ENCODE assay signal across 1 cellular context in the genomic region with DNA sequence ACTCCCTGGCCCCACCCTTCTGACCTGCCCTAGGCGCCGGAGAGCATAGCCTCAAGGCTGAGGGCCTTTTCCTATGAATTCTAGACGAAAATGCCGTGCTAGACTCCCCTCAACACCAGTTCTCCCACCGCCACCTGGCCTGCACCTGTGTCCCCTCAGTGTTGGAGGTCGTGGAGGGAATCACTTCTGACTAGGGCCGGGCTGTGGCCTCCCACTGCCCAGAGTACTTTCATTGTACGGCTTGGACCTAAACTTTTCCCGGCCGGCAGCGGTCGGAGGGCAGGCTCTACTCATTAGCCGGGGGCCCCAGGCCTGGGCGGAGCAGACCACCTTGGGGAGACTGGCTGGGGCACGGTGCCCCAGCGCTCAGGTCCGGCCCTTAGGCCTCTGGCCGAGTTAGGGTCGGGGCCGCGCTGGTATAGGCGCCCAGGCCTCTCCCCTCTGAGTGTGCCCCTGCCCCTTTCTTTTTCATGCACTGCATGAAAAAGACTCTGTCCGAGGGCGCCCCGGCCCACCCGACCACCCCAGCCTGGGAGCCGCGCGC.
A peak's percentile ranks its signal among the peaks of the same experiment; 100 is the strongest.
TF ChIP-seq lines count a peak whose summit lies in the region.

No MANE protein-coding gene starts in this region.

TF ChIP-seq in WTC11, 78 proteins besides CTCF, POLR2A, EP300 and RAD21 (continued from another document):
- TF ChIP-seq, protein P1, sequence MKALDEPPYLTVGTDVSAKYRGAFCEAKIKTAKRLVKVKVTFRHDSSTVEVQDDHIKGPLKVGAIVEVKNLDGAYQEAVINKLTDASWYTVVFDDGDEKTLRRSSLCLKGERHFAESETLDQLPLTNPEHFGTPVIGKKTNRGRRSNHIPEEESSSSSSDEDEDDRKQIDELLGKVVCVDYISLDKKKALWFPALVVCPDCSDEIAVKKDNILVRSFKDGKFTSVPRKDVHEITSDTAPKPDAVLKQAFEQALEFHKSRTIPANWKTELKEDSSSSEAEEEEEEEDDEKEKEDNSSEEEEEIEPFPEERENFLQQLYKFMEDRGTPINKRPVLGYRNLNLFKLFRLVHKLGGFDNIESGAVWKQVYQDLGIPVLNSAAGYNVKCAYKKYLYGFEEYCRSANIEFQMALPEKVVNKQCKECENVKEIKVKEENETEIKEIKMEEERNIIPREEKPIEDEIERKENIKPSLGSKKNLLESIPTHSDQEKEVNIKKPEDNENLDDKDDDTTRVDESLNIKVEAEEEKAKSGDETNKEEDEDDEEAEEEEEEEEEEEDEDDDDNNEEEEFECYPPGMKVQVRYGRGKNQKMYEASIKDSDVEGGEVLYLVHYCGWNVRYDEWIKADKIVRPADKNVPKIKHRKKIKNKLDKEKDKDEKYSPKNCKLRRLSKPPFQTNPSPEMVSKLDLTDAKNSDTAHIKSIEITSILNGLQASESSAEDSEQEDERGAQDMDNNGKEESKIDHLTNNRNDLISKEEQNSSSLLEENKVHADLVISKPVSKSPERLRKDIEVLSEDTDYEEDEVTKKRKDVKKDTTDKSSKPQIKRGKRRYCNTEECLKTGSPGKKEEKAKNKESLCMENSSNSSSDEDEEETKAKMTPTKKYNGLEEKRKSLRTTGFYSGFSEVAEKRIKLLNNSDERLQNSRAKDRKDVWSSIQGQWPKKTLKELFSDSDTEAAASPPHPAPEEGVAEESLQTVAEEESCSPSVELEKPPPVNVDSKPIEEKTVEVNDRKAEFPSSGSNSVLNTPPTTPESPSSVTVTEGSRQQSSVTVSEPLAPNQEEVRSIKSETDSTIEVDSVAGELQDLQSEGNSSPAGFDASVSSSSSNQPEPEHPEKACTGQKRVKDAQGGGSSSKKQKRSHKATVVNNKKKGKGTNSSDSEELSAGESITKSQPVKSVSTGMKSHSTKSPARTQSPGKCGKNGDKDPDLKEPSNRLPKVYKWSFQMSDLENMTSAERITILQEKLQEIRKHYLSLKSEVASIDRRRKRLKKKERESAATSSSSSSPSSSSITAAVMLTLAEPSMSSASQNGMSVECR (CRISPR knock-in tag; IDR thresholded peaks at IDR 0.05; ENCODE audit: borderline replicate concordance) = peak; percentile 18; the same call in 1 of the 2 replicates
- TF ChIP-seq NFE2L1 (CRISPR knock-in tag; IDR thresholded peaks at IDR 0.05) (0 out of 2 replicates have a peak, but pooled peaks have one; percentile 17), EMX1 (CRISPR knock-in tag; IDR thresholded peaks at IDR 0.05) (0 out of 2 replicates have a peak, but pooled peaks have one; percentile 12), ESRRA (CRISPR knock-in tag; IDR thresholded peaks at IDR 0.05; ENCODE audit: borderline replicate concordance) (no peak), TCF7 (CRISPR knock-in tag; IDR thresholded peaks at IDR 0.05; ENCODE audit: low read depth) (0 out of 2 replicates have a peak, but pooled peaks have one; percentile 27)
